1 cellular context compared by ENCODE assay signal in the genomic region with DNA sequence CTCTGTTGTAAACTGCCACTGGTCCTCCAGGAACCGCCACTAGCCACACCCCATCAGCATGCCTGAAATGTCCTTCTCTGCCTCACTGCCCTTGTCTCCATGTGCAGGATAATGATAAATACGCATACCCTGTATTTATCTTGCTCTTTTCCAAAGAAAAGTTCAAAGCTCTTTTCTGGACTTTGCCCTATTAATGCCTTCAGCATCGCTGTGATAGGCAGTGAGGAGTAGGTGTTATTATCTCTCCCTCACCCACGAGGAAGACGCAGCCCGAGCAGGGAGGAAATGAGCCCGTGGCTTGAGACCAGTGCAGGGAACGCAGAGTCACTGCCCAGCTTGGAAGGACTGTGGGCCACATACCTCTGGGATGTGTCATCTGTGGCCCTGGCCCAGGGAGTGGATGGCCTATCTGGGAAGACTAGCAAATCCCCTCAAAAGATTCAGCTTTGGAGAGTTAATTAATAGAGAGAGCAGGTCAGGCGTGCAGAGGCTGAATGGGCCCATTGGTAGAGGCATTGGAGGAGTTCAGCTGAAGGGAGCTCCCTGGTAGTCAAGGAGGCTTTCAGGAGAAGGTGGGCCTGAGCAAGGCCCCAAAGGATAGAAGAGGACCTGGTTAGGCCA.
TF ChIP-seq lines count a peak whose summit lies in the region.

No MANE protein-coding gene starts in this region.

TF ChIP-seq in K562, 482 proteins besides CTCF, POLR2A, EP300 and RAD21 (continued from another document):
- TF ChIP-seq ZNF174 (CRISPR knock-in tag; IDR thresholded peaks at IDR 0.05) (no peak), C11orf30 (IDR thresholded peaks at IDR 0.05; ENCODE audit: low read depth) (peak; percentile 5; the same call in 1 of the 2 replicates), RBM25 (IDR thresholded peaks at IDR 0.05; ENCODE audit: low read depth, low read length, severe bottlenecking) (no peak), MTF1 (CRISPR knock-in tag; IDR thresholded peaks at IDR 0.05; ENCODE audit: borderline replicate concordance) (no peak), SMARCB1 (IDR thresholded peaks at IDR 0.05; ENCODE audit: insufficient read length, low read depth) (no peak), CGGBP1 (CRISPR knock-in tag; IDR thresholded peaks at IDR 0.05) (no peak), STAG1 (CRISPR knock-in tag; IDR thresholded peaks at IDR 0.05; ENCODE audit: borderline replicate concordance) (no peak), PREB (CRISPR knock-in tag; IDR thresholded peaks at IDR 0.05) (no peak), RBM34 (IDR thresholded peaks at IDR 0.05; ENCODE audit: borderline replicate concordance, insufficient read depth, low read length) (no peak), POLR2H (tag; IDR thresholded peaks at IDR 0.05; ENCODE audit: low read depth) (no peak), ARID1B (IDR thresholded peaks at IDR 0.05) (peak; percentile 62), STAT5A (IDR thresholded peaks at IDR 0.05; ENCODE audit: borderline replicate concordance, low read length) (no peak), ATF3 (IDR thresholded peaks at IDR 0.05) (peak; percentile 77), ATF3 (CRISPR knock-in tag; conservative IDR thresholded peaks at IDR 0.05) (no peak), MYBL2 (IDR thresholded peaks at IDR 0.05; ENCODE audit: low read depth) (no peak), MYBL2 (CRISPR knock-in tag; IDR thresholded peaks at IDR 0.05; ENCODE audit: borderline replicate concordance) (no peak), ASH1L (IDR thresholded peaks at IDR 0.05; ENCODE audit: borderline replicate concordance, low read depth, partially characterized antibody) (no peak), RERE (CRISPR knock-in tag; IDR thresholded peaks at IDR 0.05; ENCODE audit: borderline replicate concordance) (no peak), TFAP4 (CRISPR knock-in tag; IDR thresholded peaks at IDR 0.05; ENCODE audit: borderline replicate concordance) (peak; percentile 43; the same call in 1 of the 2 replicates), JUN (IDR thresholded peaks at IDR 0.05; ENCODE audit: borderline replicate concordance, low read depth, low read length) (peak; percentile 67; the same call in 1 of the 2 replicates), JUN (CRISPR knock-in tag; IDR thresholded peaks at IDR 0.05; ENCODE audit: borderline replicate concordance) (no peak), ZFPM2 (CRISPR knock-in tag; IDR thresholded peaks at IDR 0.05) (no peak), NFXL1 (CRISPR knock-in tag; IDR thresholded peaks at IDR 0.05) (no peak), NCOR1 (IDR thresholded peaks at IDR 0.05) (peak; percentile 15; the same call in 1 of the 2 replicates), SAFB2 (IDR thresholded peaks at IDR 0.05; ENCODE audit: borderline replicate concordance, low read depth, low read length, severe bottlenecking) (no peak), ATF6 (CRISPR knock-in tag; IDR thresholded peaks at IDR 0.05) (no peak), NFE2 (IDR thresholded peaks at IDR 0.05; ENCODE audit: low read depth) (peak; percentile 59; the same call in 1 of the 2 replicates), MEF2D (tag; conservative IDR thresholded peaks at IDR 0.05; ENCODE audit: low read depth) (no peak), ARID2 (IDR thresholded peaks at IDR 0.05) (no peak), PCBP2 (IDR thresholded peaks at IDR 0.05; ENCODE audit: low read depth, low read length, poor library complexity, severe bottlenecking) (no peak)
- TF ChIP-seq, protein P1, sequence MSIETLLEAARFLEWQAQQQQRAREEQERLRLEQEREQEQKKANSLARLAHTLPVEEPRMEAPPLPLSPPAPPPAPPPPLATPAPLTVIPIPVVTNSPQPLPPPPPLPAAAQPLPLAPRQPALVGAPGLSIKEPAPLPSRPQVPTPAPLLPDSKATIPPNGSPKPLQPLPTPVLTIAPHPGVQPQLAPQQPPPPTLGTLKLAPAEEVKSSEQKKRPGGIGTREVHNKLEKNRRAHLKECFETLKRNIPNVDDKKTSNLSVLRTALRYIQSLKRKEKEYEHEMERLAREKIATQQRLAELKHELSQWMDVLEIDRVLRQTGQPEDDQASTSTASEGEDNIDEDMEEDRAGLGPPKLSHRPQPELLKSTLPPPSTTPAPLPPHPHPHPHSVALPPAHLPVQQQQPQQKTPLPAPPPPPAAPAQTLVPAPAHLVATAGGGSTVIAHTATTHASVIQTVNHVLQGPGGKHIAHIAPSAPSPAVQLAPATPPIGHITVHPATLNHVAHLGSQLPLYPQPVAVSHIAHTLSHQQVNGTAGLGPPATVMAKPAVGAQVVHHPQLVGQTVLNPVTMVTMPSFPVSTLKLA (conservative IDR thresholded peaks at IDR 0.05): peak; percentile 47 to 60; a peak in 2 of 4 replicates
- TF ChIP-seq, protein P2, sequence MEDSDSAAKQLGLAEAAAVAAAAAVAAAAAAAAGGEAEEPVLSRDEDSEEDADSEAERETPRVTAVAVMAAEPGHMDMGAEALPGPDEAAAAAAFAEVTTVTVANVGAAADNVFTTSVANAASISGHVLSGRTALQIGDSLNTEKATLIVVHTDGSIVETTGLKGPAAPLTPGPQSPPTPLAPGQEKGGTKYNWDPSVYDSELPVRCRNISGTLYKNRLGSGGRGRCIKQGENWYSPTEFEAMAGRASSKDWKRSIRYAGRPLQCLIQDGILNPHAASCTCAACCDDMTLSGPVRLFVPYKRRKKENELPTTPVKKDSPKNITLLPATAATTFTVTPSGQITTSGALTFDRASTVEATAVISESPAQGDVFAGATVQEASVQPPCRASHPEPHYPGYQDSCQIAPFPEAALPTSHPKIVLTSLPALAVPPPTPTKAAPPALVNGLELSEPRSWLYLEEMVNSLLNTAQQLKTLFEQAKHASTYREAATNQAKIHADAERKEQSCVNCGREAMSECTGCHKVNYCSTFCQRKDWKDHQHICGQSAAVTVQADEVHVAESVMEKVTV (CRISPR knock-in tag; IDR thresholded peaks at IDR 0.05): no peak
- TF ChIP-seq, protein P3, sequence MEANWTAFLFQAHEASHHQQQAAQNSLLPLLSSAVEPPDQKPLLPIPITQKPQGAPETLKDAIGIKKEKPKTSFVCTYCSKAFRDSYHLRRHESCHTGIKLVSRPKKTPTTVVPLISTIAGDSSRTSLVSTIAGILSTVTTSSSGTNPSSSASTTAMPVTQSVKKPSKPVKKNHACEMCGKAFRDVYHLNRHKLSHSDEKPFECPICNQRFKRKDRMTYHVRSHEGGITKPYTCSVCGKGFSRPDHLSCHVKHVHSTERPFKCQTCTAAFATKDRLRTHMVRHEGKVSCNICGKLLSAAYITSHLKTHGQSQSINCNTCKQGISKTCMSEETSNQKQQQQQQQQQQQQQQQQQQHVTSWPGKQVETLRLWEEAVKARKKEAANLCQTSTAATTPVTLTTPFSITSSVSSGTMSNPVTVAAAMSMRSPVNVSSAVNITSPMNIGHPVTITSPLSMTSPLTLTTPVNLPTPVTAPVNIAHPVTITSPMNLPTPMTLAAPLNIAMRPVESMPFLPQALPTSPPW (CRISPR knock-in tag; IDR thresholded peaks at IDR 0.05): 0 out of 2 replicates have a peak, but pooled peaks have one; percentile 14
TF ChIP-seq in K562: peak in this region for 31.
